Comparison of ENCODE assay signal across 14 cellular contexts in the genomic region with DNA sequence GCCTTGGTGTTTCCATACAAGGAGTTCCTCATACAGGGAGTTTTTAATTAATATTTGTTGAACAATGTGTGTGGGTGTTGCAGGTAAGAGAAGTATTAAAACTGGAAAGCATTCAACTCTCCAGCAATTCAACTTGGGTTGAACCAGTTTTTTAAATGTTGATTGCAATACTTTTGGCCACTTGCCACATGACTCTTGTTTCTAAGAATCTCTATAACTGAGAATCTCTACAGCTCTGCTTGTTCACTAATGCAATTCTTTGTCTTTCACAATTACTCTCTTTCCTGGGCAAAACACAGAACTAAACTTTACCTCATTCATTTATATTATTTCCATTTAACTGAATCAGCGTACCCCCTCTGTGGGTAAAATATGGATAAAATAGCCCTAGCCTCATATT.
DNase-seq lines count a peak whose midpoint lies in the region; ATAC-seq and TF ChIP-seq lines count a peak whose summit lies in the region.
"Had no signal": no experiment of that assay in that cellular context is flagged by ENCODE, and none has a peak within 500 bp of the region (broad histone marks: within the 10 kb centered on the region; RNA-seq: fewer than 3 reads in every experiment).

No MANE protein-coding gene starts in this region.

- no peak overlapping the region for H2BK12ac ChIP-seq in mesenchymal stem cell (ENCODE audit: low read length in 2 of 2)

- TF ChIP-seq RAD21 in IMR-90 (IDR thresholded peaks at IDR 0.05; ENCODE audit: low read length): no peak

- H4K91ac ChIP-seq in IMR-90 (ENCODE audit: insufficient read depth, low read depth, low read length): no peak overlapping the region
- no peak overlapping the region for H4K91ac ChIP-seq in mesenchymal stem cell (ENCODE audit: low read length)

- H3K36me3 ChIP-seq in IMR-90 (ENCODE audit: control insufficient read depth, insufficient read depth, low read length): no peaks in the 10 kb centered on the region
- no peaks in the 10 kb centered on the region for H3K36me3 ChIP-seq in mammary epithelial cell (ENCODE audit: insufficient read depth, low read length)
- H3K36me3 ChIP-seq in mesenchymal stem cell (ENCODE audit: control insufficient read depth in 1 of 2, insufficient read depth in 2 of 2, low read depth in 1 of 2, low read length in 2 of 2): no peaks in the 10 kb centered on the region
- H3K36me3 ChIP-seq: heart right ventricle, prostate gland had no signal

- DNase-seq in AML-193 (lab: John Stamatoyannopoulos, UW) (peak; percentile 61 to 72), IMR-90 (peak; percentile 81), mammary epithelial cell (peak; percentile 64), mesenchymal stem cell (peak; percentile 61), T1000 (lab: John Stamatoyannopoulos, UW) (no peak), NCI-H2081 (lab: John Stamatoyannopoulos, UW) (no peak), glomerular visceral epithelial cell (ENCODE audit: extremely low spot score) (no peak)
- DNase-seq: activated CD4-positive, alpha-beta T cell treated with anti-CD3 and anti-CD28 coated beads, Interleukin-2, amount 10 ng/mL, durations not matched to agents 24 days and 14 days; activated naive CD4-positive, alpha-beta T cell treated with Interleukin-2 at 50 U/mL for 16 hours; NCI-H1417; stimulated activated CD4-positive, alpha-beta T cell treated with anti-CD3 and anti-CD28 coated beads, Interleukin-4, amount 100 ng/mL, for 1 hour had no signal

- TF ChIP-seq CTCF in IMR-90 (conservative IDR thresholded peaks at IDR 0.05; ENCODE audit: low read depth, low read length) (no peak), mammary epithelial cell (conservative IDR thresholded peaks at IDR 0.05 in 1 of 2, IDR thresholded peaks at IDR 0.05 in 1 of 2; ENCODE audit: extremely low read depth in 1 of 2, insufficient read depth in 1 of 2, low read depth in 1 of 2, low read length in 2 of 2) (no peak)

- no peak overlapping the region for H2BK20ac ChIP-seq in IMR-90 (ENCODE audit: low read depth, low read length)

- CTCF ChIA-PET in IMR-90 (lab: Yijun Ruan, JAX) (no interaction called here), mammary epithelial cell (lab: Charles Lee; ENCODE audit: low non-redundant PET) (no interaction called here)

- H3K79me1 ChIP-seq in IMR-90 (ENCODE audit: low read depth in 1 of 2, low read length in 2 of 2): no peaks in the 10 kb centered on the region
- no peaks in the 10 kb centered on the region for H3K79me1 ChIP-seq in mesenchymal stem cell (replicated peaks; ENCODE audit: low read length, poor library complexity, severe bottlenecking)

- no peak overlapping the region for H4K5ac ChIP-seq in IMR-90 (ENCODE audit: low read depth, low read length)

- no CpG with 5 or more reads among the region's 1 CpG for WGBS in IMR-90 (ENCODE audit: extremely low coverage in 2 of 2, insufficient read length in 1 of 2), 2 experiments
- 0% methylated on average over 1 of the region's 1 CpG for WGBS in mammary epithelial cell (ENCODE audit: low coverage, missing lambda C conversion rate)
- 100% methylated on average over 1 of the region's 1 CpG for WGBS in mesenchymal stem cell

- H3K4me2 ChIP-seq in IMR-90 (ENCODE audit: low read depth, low read length) (no peak overlapping the region), mammary epithelial cell (ENCODE audit: insufficient read depth, low read depth, low read length) (no peak overlapping the region), mesenchymal stem cell (ENCODE audit: low read length, poor library complexity, severe bottlenecking) (no peak overlapping the region)

- ATAC-seq in IMR-90 (ENCODE audit: low read depth) (peak; percentile 40; the same call in 1 of the 2 replicates), GM19395 (IDR thresholded peaks at IDR 0.05; ENCODE audit: unreplicated experiment) (no peak)

- no peak overlapping the region for H3K56ac ChIP-seq in IMR-90 (ENCODE audit: extremely low read depth, insufficient read depth, low read length)

- BruUV-seq in IMR-90 (replicated peaks; lab: Mats Ljungman, UMichigan) (no TSS peak), mammary epithelial cell (replicated peaks; lab: Mats Ljungman, UMichigan) (no TSS peak)

- intact Hi-C loops in IMR-90 (cut with micrococcal nuclease): no loop called here
- intact Hi-C loops in mammary epithelial cell (cut with micrococcal nuclease): no loop called here

- no peaks in the 10 kb centered on the region for H3K27me3 ChIP-seq in IMR-90 (ENCODE audit: control insufficient read depth, insufficient read depth, low read length)
- no peaks in the 10 kb centered on the region for H3K27me3 ChIP-seq in mammary epithelial cell (ENCODE audit: insufficient read depth, low read length)
- no peaks in the 10 kb centered on the region for H3K27me3 ChIP-seq in mesenchymal stem cell (ENCODE audit: control insufficient read depth in 1 of 2, insufficient read depth in 1 of 2, low read length in 2 of 2)
- H3K27me3 ChIP-seq: heart right ventricle had no signal

- in situ Hi-C loops in IMR-90 (cut with MboI; ENCODE audit: low sequenced_read_pairs): no loop called here
- in situ Hi-C loops in mammary epithelial cell (cut with MboI; ENCODE audit: low sequenced_read_pairs in 2 of 2): no loop called here

- H3K9me3 ChIP-seq in IMR-90 (ENCODE audit: control insufficient read depth, insufficient read depth, low read length) (no peaks in the 10 kb centered on the region), mammary epithelial cell (replicated peaks; ENCODE audit: insufficient read depth, low read length) (no peaks in the 10 kb centered on the region), mesenchymal stem cell (ENCODE audit: control insufficient read depth, low read length) (no peaks in the 10 kb centered on the region)
- H3K9me3 ChIP-seq: prostate gland had no signal

- H3K27ac ChIP-seq in IMR-90 (ENCODE audit: insufficient read depth, low read length): no peak overlapping the region
- no peak overlapping the region for H3K27ac ChIP-seq in mammary epithelial cell (ENCODE audit: insufficient read depth, low read depth, low read length)
- H3K27ac ChIP-seq in mesenchymal stem cell (ENCODE audit: low read length, poor library complexity, severe bottlenecking): no peak overlapping the region
- H3K27ac ChIP-seq: prostate gland had no signal

- H3K79me2 ChIP-seq in mammary epithelial cell (ENCODE audit: insufficient read depth, low read length): no peaks in the 10 kb centered on the region

- H3K4me1 ChIP-seq in IMR-90 (ENCODE audit: control insufficient read depth, insufficient read depth, low read length): no peaks in the 10 kb centered on the region
- H3K4me1 ChIP-seq in mammary epithelial cell (ENCODE audit: insufficient read depth, low read length): no peaks in the 10 kb centered on the region
- H3K4me1 ChIP-seq in mesenchymal stem cell (ENCODE audit: control insufficient read depth, insufficient read depth, low read depth, low read length): no peaks in the 10 kb centered on the region
- H3K4me1 ChIP-seq: prostate gland had no signal

- H3K18ac ChIP-seq in IMR-90 (ENCODE audit: low read depth, low read length) (no peak overlapping the region), mesenchymal stem cell (ENCODE audit: low read depth in 1 of 2, low read length in 2 of 2) (no peak overlapping the region)

- no peak overlapping the region for H2BK15ac ChIP-seq in IMR-90 (ENCODE audit: low read depth, low read length)
- no peak overlapping the region for H2BK15ac ChIP-seq in mesenchymal stem cell (ENCODE audit: low read depth, poor library complexity, severe bottlenecking)

- POLR2A ChIA-PET in IMR-90 (lab: Charles Lee; ENCODE audit: unreplicated experiment): no interaction called here

- H3K9ac ChIP-seq in IMR-90 (ENCODE audit: low read depth, low read length) (no peak overlapping the region), mammary epithelial cell (ENCODE audit: insufficient read depth, low read length) (no peak overlapping the region), mesenchymal stem cell (ENCODE audit: low read length) (no peak overlapping the region)

- H2BK120ac ChIP-seq in IMR-90 (ENCODE audit: low read depth, low read length) (no peak overlapping the region), mesenchymal stem cell (ENCODE audit: low read depth, low read length) (no peak overlapping the region)

- no peak for TF ChIP-seq POLR2A in IMR-90 (IDR thresholded peaks at IDR 0.05; ENCODE audit: low read depth, low read length)

- H3K9me1 ChIP-seq in IMR-90 (ENCODE audit: insufficient read depth, low read length): no peaks in the 10 kb centered on the region

- no peak overlapping the region for H3K4me3 ChIP-seq in IMR-90 (ENCODE audit: insufficient read depth, low read depth, low read length)
- H3K4me3 ChIP-seq in mammary epithelial cell (replicated peaks in 1 of 3; ENCODE audit: insufficient read depth in 1 of 3, low read depth in 2 of 3, low read length in 3 of 3): no peak overlapping the region
- H3K4me3 ChIP-seq in mesenchymal stem cell (ENCODE audit: insufficient read depth in 1 of 2, low read depth in 1 of 2, low read length in 2 of 2): no peak overlapping the region
- H3K4me3 ChIP-seq: heart right ventricle, prostate gland had no signal

- no peak overlapping the region for H3K14ac ChIP-seq in IMR-90 (replicated peaks; ENCODE audit: low read depth, low read length)
- H3K14ac ChIP-seq in mesenchymal stem cell (ENCODE audit: low read length in 2 of 2): no peak overlapping the region

- H4K20me1 ChIP-seq in IMR-90 (ENCODE audit: insufficient read depth, low read length) (no peaks in the 10 kb centered on the region), mammary epithelial cell (ENCODE audit: insufficient read depth, low read length) (no peaks in the 10 kb centered on the region)

- dilution Hi-C loops in IMR-90 (cut with HindIII; ENCODE audit: low sequenced_read_pairs, unreplicated experiment): no loop called here
- dilution Hi-C loops in mammary epithelial cell (cut with HindIII; ENCODE audit: low sequenced_read_pairs): no loop called here

- H2AFZ ChIP-seq in IMR-90 (replicated peaks; ENCODE audit: low read length, poor library complexity): no peak overlapping the region
- no peak overlapping the region for H2AFZ ChIP-seq in mammary epithelial cell (ENCODE audit: low read depth, low read length)
- no peak overlapping the region for H2AFZ ChIP-seq in mesenchymal stem cell (ENCODE audit: low read depth, low read length)

- H2AK9ac ChIP-seq in IMR-90 (replicated peaks; ENCODE audit: low read depth, low read length, poor library complexity): no peak overlapping the region

- no peak overlapping the region for H4K8ac ChIP-seq in IMR-90 (ENCODE audit: low read depth in 2 of 2, low read length in 2 of 2)
- H4K8ac ChIP-seq in mesenchymal stem cell (ENCODE audit: low read length): no peak overlapping the region

- no peak overlapping the region for H3K23ac ChIP-seq in IMR-90 (ENCODE audit: low read depth, low read length)
- H3K23ac ChIP-seq in mesenchymal stem cell (ENCODE audit: low read length in 2 of 2): no peak overlapping the region

- no peak overlapping the region for H2BK5ac ChIP-seq in IMR-90 (ENCODE audit: low read depth, low read length, poor library complexity, severe bottlenecking)
- no peak overlapping the region for H2BK5ac ChIP-seq in mesenchymal stem cell (ENCODE audit: low read depth, low read length, poor library complexity, severe bottlenecking)

- H2AK5ac ChIP-seq in IMR-90 (ENCODE audit: low read depth, low read length): no peak overlapping the region
- no peak overlapping the region for H2AK5ac ChIP-seq in mesenchymal stem cell (ENCODE audit: low read length, severe bottlenecking)

- H3K4ac ChIP-seq in IMR-90 (ENCODE audit: low read depth, low read length) (no peak overlapping the region), mesenchymal stem cell (ENCODE audit: low read depth in 1 of 2, low read length in 2 of 2) (no peak overlapping the region)

Comparison
In these comparisons a context has a peak if more than half of its experiments do, and no peak if none do; other contexts are left out.
1. DNase-seq: peak in AML-193 (2 of 2), IMR-90 (single experiment), mammary epithelial cell (single experiment) and mesenchymal stem cell (single experiment); none in T1000 (single experiment), NCI-H2081 (0 of 2) and glomerular visceral epithelial cell (single experiment).